In the genomic region with DNA sequence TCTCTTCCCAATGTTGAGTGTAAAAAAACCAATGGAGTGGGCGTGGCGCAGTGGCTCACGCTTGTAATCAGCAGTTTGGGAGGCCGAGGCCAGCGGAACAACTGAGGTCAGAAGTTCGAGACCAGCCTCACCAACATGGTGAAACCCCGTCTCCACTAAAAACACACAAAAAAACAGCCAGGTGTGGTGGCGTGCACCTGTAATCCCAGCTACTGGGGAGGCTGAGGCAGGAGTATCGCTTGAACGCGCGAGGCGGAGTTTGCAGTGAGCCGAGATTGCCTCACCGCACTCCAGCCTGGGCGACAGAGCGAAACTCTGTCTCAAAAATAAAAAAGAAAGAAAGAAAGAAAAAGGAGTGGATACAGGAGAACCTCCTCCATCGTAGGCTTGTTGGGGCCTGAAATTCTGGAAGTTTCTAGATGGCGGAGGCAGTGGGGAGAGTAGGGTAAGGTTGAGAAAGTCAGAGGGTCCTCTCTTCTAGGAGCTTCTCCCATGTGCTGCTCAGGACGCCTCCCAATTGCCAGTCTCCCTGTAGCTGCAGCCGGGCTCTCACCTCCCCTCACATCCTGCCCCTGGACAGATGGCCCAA, we compare ENCODE assay signal across 8 cellular contexts. TPM values are rescaled to one million over a fixed set of nuclear protein-coding genes. Genes with fewer than 3 reads are reported as not detected.
A peak's percentile ranks its signal among the peaks of the same experiment; 100 is the strongest.
DNase-seq lines count a peak whose midpoint lies in the region; ATAC-seq, FAIRE-seq and TF ChIP-seq lines count a peak whose summit lies in the region.

No MANE protein-coding gene starts in this region.

- POLR2A ChIA-PET in activated CD4-positive, alpha-beta T cell treated with anti-CD3 and anti-CD28 coated beads for 36 hours (lab: Charles Lee): interaction anchor here (0.6 to 2.8 kb wide), 10 partner anchors 8 to 151 kb away, joined by 3 to 30 read pairs (median 6); a partner anchor contains a TSS

- H3K27me3 ChIP-seq in suprapubic skin: no peaks in the 10 kb centered on the region

- no peaks in the 10 kb centered on the region for H3K27me3 Mint-ChIP-seq in activated CD4-positive, alpha-beta T cell treated with anti-CD3 and anti-CD28 coated beads for 36 hours
- H3K27me3 Mint-ChIP-seq in activated naive CD8-positive, alpha-beta T cell treated with anti-CD3 and anti-CD28 coated beads for 36 hours: peaks cover 4% of the 10 kb centered on the region

- CTCF ChIA-PET in activated CD4-positive, alpha-beta T cell treated with anti-CD3 and anti-CD28 coated beads for 36 hours (lab: Charles Lee): interaction anchor here (0.8 to 3.1 kb wide), 12 partner anchors 8 to 141 kb away, joined by 3 to 22 read pairs (median 4); a partner anchor contains a TSS

- H3K4me3 ChIP-seq in kidney (ENCODE audit: low read length in 2 of 2) (peak overlapping the region; percentile 63 to 83), suprapubic skin (peak overlapping the region; percentile 96)

- no peak for ATAC-seq in activated CD4-positive, alpha-beta T cell treated with anti-CD3 and anti-CD28 coated beads for 36 hours
- no peak for ATAC-seq in GM21526 (IDR thresholded peaks at IDR 0.05; ENCODE audit: low FRiP score, unreplicated experiment)

- peak overlapping the region; percentile 94 for H3K27ac Mint-ChIP-seq in activated CD4-positive, alpha-beta T cell treated with anti-CD3 and anti-CD28 coated beads for 36 hours
- H3K27ac Mint-ChIP-seq in activated naive CD8-positive, alpha-beta T cell treated with anti-CD3 and anti-CD28 coated beads for 36 hours: peak overlapping the region; percentile 94

- H3K9ac ChIP-seq in kidney (ENCODE audit: low read length in 2 of 2): peak overlapping the region in 1 of 2 donors; percentile 34

- H3K36me3 ChIP-seq in kidney (ENCODE audit: control insufficient read depth in 1 of 2, insufficient read depth in 2 of 2, low read length in 2 of 2) (peaks cover under 1 to 2% of the 10 kb centered on the region in 2 donors), suprapubic skin (peaks cover 24% of the 10 kb centered on the region)

- WGBS in suprapubic skin: 78% methylated on average over 21 of the region's 21 CpGs

- intact Hi-C loops in activated CD4-positive, alpha-beta T cell treated with anti-CD3 and anti-CD28 coated beads for 36 hours (cut with DNase I, micrococcal nuclease): loop anchor here (1.0 to 10.0 kb wide), 20 partner anchors 8 to 464 kb away; a partner anchor contains a TSS
- intact Hi-C loops in kidney (cut with DNase I): no loop called here

- H3K27ac ChIP-seq in kidney (ENCODE audit: low read depth in 2 of 2, low read length in 2 of 2): peak overlapping the region; percentile 83 to 94
- H3K27ac ChIP-seq in suprapubic skin: peak overlapping the region; percentile 93

- TF ChIP-seq CTCF in kidney (IDR thresholded peaks at IDR 0.05; ENCODE audit: borderline replicate concordance, extremely low read depth, insufficient read depth): no peak
- no peak for TF ChIP-seq CTCF in suprapubic skin (IDR thresholded peaks at IDR 0.05)

- peaks cover 36% of the 10 kb centered on the region for H3K4me1 Mint-ChIP-seq in activated CD4-positive, alpha-beta T cell treated with anti-CD3 and anti-CD28 coated beads for 36 hours
- peaks cover 28% of the 10 kb centered on the region for H3K4me1 Mint-ChIP-seq in activated naive CD8-positive, alpha-beta T cell treated with anti-CD3 and anti-CD28 coated beads for 36 hours

- TF ChIP-seq EP300 in suprapubic skin (IDR thresholded peaks at IDR 0.05): no peak

- peaks cover 0 to 2% of the 10 kb centered on the region in 2 donors for H3K4me1 ChIP-seq in kidney (ENCODE audit: control insufficient read depth in 1 of 2, insufficient read depth in 1 of 2, low read depth in 1 of 2, low read length in 2 of 2)
- H3K4me1 ChIP-seq in suprapubic skin: peaks cover 38% of the 10 kb centered on the region

- no peak for FAIRE-seq in kidney (lab: Jason Lieb, UNC)

- H3K4me3 Mint-ChIP-seq in activated CD4-positive, alpha-beta T cell treated with anti-CD3 and anti-CD28 coated beads for 36 hours: peak overlapping the region; percentile 85
- H3K4me3 Mint-ChIP-seq in activated naive CD8-positive, alpha-beta T cell treated with anti-CD3 and anti-CD28 coated beads for 36 hours: peak overlapping the region; percentile 88

- peaks cover 17% of the 10 kb centered on the region for H3K36me3 Mint-ChIP-seq in activated CD4-positive, alpha-beta T cell treated with anti-CD3 and anti-CD28 coated beads for 36 hours (ENCODE audit: low read depth)
- peaks cover 19% of the 10 kb centered on the region for H3K36me3 Mint-ChIP-seq in activated naive CD8-positive, alpha-beta T cell treated with anti-CD3 and anti-CD28 coated beads for 36 hours

- H3K9me3 Mint-ChIP-seq in activated CD4-positive, alpha-beta T cell treated with anti-CD3 and anti-CD28 coated beads for 36 hours (ENCODE audit: low read depth): no peaks in the 10 kb centered on the region
- no peaks in the 10 kb centered on the region for H3K9me3 Mint-ChIP-seq in activated naive CD8-positive, alpha-beta T cell treated with anti-CD3 and anti-CD28 coated beads for 36 hours

- H3K9me3 ChIP-seq in kidney (ENCODE audit: control insufficient read depth in 1 of 2, low read length in 2 of 2) (no peaks in the 10 kb centered on the region), suprapubic skin (no peaks in the 10 kb centered on the region)

- no peak for TF ChIP-seq POLR2A in suprapubic skin (IDR thresholded peaks at IDR 0.05)

- DNase-seq in activated CD4-positive, alpha-beta T cell treated with anti-CD3 and anti-CD28 coated beads for 36 hours: no peak
- no peak for DNase-seq in activated CD4-positive, alpha-beta T cell treated with anti-CD3 and anti-CD28 coated beads for 1 hour
- no peak for DNase-seq in activated naive CD8-positive, alpha-beta T cell treated with anti-CD3 and anti-CD28 coated beads for 36 hours
- no peak for DNase-seq in kidney
- DNase-seq in suprapubic skin (ENCODE audit: low spot score in 2 of 2): no peak
- no peak for DNase-seq in medulla oblongata (ENCODE audit: extremely low spot score)
- no peak for DNase-seq in 8988T

RNA-seq across cellular contexts. Expression of a gene that starts 0.7 kb away (rescaled TPM):
- total RNA-seq in activated CD4-positive, alpha-beta T cell treated with anti-CD3 and anti-CD28 coated beads for 36 hours: 10 to 100 TPM in 1 of 2 experiments, 1 to 10 TPM in 1; 8.0 to 11.2 TPM
- 10 to 100 TPM; 11.9 to 12.1 TPM for total RNA-seq in activated naive CD8-positive, alpha-beta T cell treated with anti-CD3 and anti-CD28 coated beads for 36 hours
- total RNA-seq in kidney (11.9 TPM), suprapubic skin (10 to 100 TPM in 1 of 4 donors, 1 to 10 TPM in 3; 5.5 to 10.5 (median 8.7) TPM)
- 4.4 TPM for polyA plus RNA-seq in kidney (ENCODE audit: insufficient read depth, low read depth, low replicate concordance)

RNA-seq across cellular contexts. Expression of a gene that starts 12.6 kb away (rescaled TPM):
- total RNA-seq in activated CD4-positive, alpha-beta T cell treated with anti-CD3 and anti-CD28 coated beads for 36 hours: 1 to 10 TPM; 7.1 to 9.1 TPM
- total RNA-seq in activated naive CD8-positive, alpha-beta T cell treated with anti-CD3 and anti-CD28 coated beads for 36 hours: 1 to 10 TPM; 7.1 to 7.6 TPM
- total RNA-seq in kidney (16.7 TPM), suprapubic skin (10 to 100 TPM in 3 of 4 donors, 1 to 10 TPM in 1; 9.9 to 33.0 (median 20.0) TPM)
- 32.7 TPM for polyA plus RNA-seq in kidney (ENCODE audit: insufficient read depth, low read depth, low replicate concordance)

RNA-seq across cellular contexts. Expression of a gene that starts 24.2 kb away (rescaled TPM):
- total RNA-seq in activated CD4-positive, alpha-beta T cell treated with anti-CD3 and anti-CD28 coated beads for 36 hours: 1 to 10 TPM; 6.3 to 8.0 TPM
- 10 to 100 TPM; 10.9 to 11.2 TPM for total RNA-seq in activated naive CD8-positive, alpha-beta T cell treated with anti-CD3 and anti-CD28 coated beads for 36 hours
- total RNA-seq in kidney: 11.6 TPM
- polyA plus RNA-seq in kidney (ENCODE audit: insufficient read depth, low read depth, low replicate concordance): 10.1 TPM
- 10 to 100 TPM in 3 of 4 donors, 1 to 10 TPM in 1; 9.4 to 15.4 (median 11.5) TPM for total RNA-seq in suprapubic skin

RNA-seq across cellular contexts. Expression of a gene that starts 26.6 kb away (rescaled TPM):
- total RNA-seq in activated CD4-positive, alpha-beta T cell treated with anti-CD3 and anti-CD28 coated beads for 36 hours: 10 to 100 TPM in 1 of 2 experiments, 1 to 10 TPM in 1; 9.2 to 10.8 TPM
- total RNA-seq in activated naive CD8-positive, alpha-beta T cell treated with anti-CD3 and anti-CD28 coated beads for 36 hours: 1 to 10 TPM; 6.4 to 7.8 TPM
- total RNA-seq in kidney: 18.5 TPM
- 6.3 TPM for polyA plus RNA-seq in kidney (ENCODE audit: insufficient read depth, low read depth, low replicate concordance)
- 10 to 100 TPM in 3 of 4 donors, 1 to 10 TPM in 1; 9.8 to 24.5 (median 11.2) TPM for total RNA-seq in suprapubic skin

RNA-seq across cellular contexts. Expression of a gene that starts 32.5 kb away (rescaled TPM):
- total RNA-seq in activated CD4-positive, alpha-beta T cell treated with anti-CD3 and anti-CD28 coated beads for 36 hours: 10 to 100 TPM in 1 of 2 experiments, 1 to 10 TPM in 1; 8.9 to 11.1 TPM
- 10 to 100 TPM; 11.4 to 11.8 TPM for total RNA-seq in activated naive CD8-positive, alpha-beta T cell treated with anti-CD3 and anti-CD28 coated beads for 36 hours
- total RNA-seq in kidney: 36.2 TPM
- polyA plus RNA-seq in kidney (ENCODE audit: insufficient read depth, low read depth, low replicate concordance): 46.9 TPM
- total RNA-seq in suprapubic skin: 10 to 100 TPM; 30.5 to 41.3 (median 36.6) TPM
